8 cellular contexts compared by ENCODE assay signal in the genomic region with DNA sequence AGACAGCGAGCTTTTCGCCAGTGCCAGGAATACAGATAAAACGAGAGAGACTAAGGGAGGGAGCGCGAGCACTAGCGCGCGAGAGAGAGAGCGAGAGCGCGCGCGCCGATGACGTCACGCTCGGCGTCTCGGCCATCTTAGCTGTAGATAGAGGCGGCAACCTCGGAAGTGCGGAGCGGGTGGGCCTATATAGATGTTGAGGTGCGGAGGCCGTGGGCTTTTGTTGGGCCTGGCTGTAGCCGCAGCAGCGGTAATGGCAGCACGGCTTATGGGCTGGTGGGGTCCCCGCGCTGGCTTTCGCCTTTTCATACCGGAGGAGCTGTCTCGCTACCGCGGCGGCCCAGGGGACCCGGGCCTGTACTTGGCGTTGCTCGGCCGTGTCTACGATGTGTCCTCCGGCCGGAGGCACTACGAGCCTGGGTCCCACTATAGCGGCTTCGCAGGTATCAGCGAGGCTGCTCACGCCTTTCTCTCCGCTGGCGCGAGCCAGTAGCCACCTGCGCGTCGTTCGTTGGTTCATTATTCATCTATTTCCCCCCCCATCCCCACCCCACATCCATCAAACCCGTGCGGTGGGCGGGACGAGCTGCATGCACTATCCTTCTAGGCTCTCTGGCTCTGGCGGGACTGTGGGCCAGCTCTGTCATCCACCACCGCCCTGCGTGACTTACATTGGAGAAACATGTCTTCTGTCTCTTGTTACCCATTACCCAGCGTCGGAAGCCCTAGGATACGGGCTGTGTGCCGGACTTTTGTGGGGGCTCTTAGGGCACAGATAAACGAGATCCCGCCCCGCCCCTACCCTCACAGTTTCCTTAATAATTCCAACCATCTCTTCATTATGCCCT. TPM values are rescaled to one million over a fixed set of nuclear protein-coding genes. Genes with fewer than 3 reads are reported as not detected.
DNase-seq lines count a peak whose midpoint lies in the region; ATAC-seq and TF ChIP-seq lines count a peak whose summit lies in the region.

No MANE protein-coding gene starts in this region.

- no peak for TF ChIP-seq CTCF in AG04450 (IDR thresholded peaks at IDR 0.05; ENCODE audit: low read depth, low read length)

- H3K4me3 ChIP-seq in AG04450 (ENCODE audit: low read depth, low read length), result peak overlapping the region; percentile 78

- no peaks in the 10 kb centered on the region for H3K27me3 ChIP-seq in AG04450 (ENCODE audit: control insufficient read depth, insufficient read depth, low read length)

- CTCF ChIA-PET in AG04450 (lab: Charles Lee), result interaction anchor here (1.0 kb wide), 1 partner anchor 17 kb away, joined by 3 read pairs; no protein-coding TSS in a partner anchor

- peak; percentile 76 for DNase-seq in AG04450 (ENCODE audit: low read depth, low spot score)
- peak; percentile 90 for DNase-seq in NCI-H226
- DNase-seq in activated CD4-positive, CD25-positive, alpha-beta regulatory T cell (lab: John Stamatoyannopoulos, UW), result peak; percentile 62 to 87 (median 82)
- DNase-seq in caudate nucleus (lab: John Stamatoyannopoulos, UW), result peak in 59 of 61 donors; percentile 35 to 94 (median 81)
- peak; percentile 93 for DNase-seq in inferior parietal cortex (ENCODE audit: extremely low spot score)
- peak; percentile 83 for DNase-seq in smooth muscle cell of the brain vasculature (ENCODE audit: low read depth, low spot score)

- H3K27ac ChIP-seq in AG04450 (ENCODE audit: low read depth, low read length), result peak overlapping the region; percentile 98
- H3K27ac ChIP-seq in caudate nucleus (ENCODE audit: low read depth, low read length), result peak overlapping the region; percentile 96

- no peaks in the 10 kb centered on the region; the same call in 1 of the 2 replicates for H3K9me3 ChIP-seq in AG04450 (ENCODE audit: control insufficient read depth, insufficient read depth, low read length)

- POLR2A ChIA-PET in AG04450 (lab: Yijun Ruan, JAX), result interaction anchor here (0.6 to 1.4 kb wide), 13 partner anchors 13 to 824 kb away, joined by 3 to 7 read pairs (median 4); a partner anchor contains a TSS

- ATAC-seq in GM18907 (IDR thresholded peaks at IDR 0.05; ENCODE audit: unreplicated experiment), result peak; percentile 71
- ATAC-seq in HG03139 (IDR thresholded peaks at IDR 0.05; ENCODE audit: unreplicated experiment), result peak; percentile 41

RNA-seq across cellular contexts. Expression of a gene that starts 0.8 kb away (rescaled TPM):
- polyA plus RNA-seq in AG04450 (2011; rRNA removed), result 15.6 and 22.0 TPM in 2 replicates
- 14.9 and 15.6 TPM in 2 replicates for polyA minus RNA-seq in AG04450 (2011; rRNA and poly(A)+ RNA removed)

RNA-seq across cellular contexts. Expression of a gene that starts 1.0 kb away (rescaled TPM):
- 15.3 and 18.3 TPM in 2 replicates for polyA plus RNA-seq in AG04450 (2011; rRNA removed)
- polyA minus RNA-seq in AG04450 (2011; rRNA and poly(A)+ RNA removed), result 74.1 and 76.2 TPM in 2 replicates

Comparison
In these comparisons a context has a peak if more than half of its experiments do, and no peak if none do; other contexts are left out.
1. Peak in every context shown above with its lines: DNase-seq, ATAC-seq, H3K4me3 ChIP-seq and H3K27ac ChIP-seq.